Comparison of ENCODE assay signal across 8 cellular contexts in the genomic region with DNA sequence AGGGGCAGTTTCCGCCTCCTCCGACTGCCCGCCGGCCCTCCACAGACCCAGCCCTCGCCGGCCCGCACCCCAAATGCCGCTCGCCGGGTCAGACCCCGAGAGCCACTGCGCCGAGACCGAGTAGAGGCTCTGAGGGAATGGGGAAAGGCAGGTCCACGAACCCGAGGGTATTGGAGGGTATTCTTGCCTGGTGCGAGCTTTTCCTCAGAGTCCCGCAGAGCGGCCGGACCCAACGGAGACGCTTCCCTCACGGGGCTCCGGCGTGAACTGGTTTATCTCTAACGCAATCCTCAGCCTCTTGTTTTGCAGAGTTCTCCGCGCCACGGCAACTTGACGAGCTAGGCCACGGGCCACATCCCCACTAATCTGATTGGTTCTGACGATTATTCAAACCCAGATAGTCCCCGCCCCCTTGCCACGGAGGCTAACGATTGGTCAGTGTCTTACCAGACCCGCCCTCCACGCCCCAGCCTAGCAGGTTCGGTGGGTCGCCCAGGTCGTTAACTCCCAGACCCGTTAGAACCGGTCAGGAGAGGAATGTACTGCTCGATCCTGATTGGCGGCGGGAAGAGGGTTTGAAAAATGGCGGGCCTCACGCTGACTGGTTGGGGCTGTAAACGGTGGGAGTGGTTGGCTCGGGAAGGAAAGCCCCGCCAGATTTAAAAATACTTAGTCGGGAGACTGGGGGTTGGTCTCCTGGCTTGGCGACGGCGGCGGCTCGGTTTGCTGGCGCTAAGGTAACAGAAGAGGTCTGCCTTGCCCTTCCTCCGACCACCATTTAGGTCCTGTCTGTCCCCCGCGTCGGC. TPM values are rescaled to one million over a fixed set of nuclear protein-coding genes. Genes with fewer than 3 reads are reported as not detected.
DNase-seq lines count a peak whose midpoint lies in the region; ATAC-seq, FAIRE-seq and TF ChIP-seq lines count a peak whose summit lies in the region.

A gene (minus strand): TSS at position 274 of the 806 bp plus-strand sequence. CDS start 709 bp downstream, outside the sequence.

- DNase-seq in AG10803 (ENCODE audit: low read depth) (peak; percentile 100), NCI-H460 (ENCODE audit: extremely low read depth, low read depth) (peak; percentile 98), cerebellar nuclear complex (lab: John Stamatoyannopoulos, UW) (peak; percentile 98 to 100)
- DNase-seq in activated CD4-positive, CD25-positive, alpha-beta regulatory T cell treated with anti-CD3 and anti-CD28 coated beads, Interleukin-2, amount 50 U/mL, for 72 hours: peak; percentile 97
- DNase-seq in stimulated activated CD4-positive, alpha-beta T cell treated with anti-CD3 and anti-CD28 coated beads, Interleukin-12 subunit alpha, Interleukin-12 subunit beta, amount 100 ng/mL, for 4 hours: peak; percentile 99

- no peak for TF ChIP-seq CTCF in AG10803 (conservative IDR thresholded peaks at IDR 0.05; ENCODE audit: low read length)

- peak; percentile 99 for FAIRE-seq in islet of Langerhans (lab: Jason Lieb, UNC)

- peak within 1 kb of the TSS; percentile 94 for H3K4me3 ChIP-seq in AG10803 (ENCODE audit: low read length)

- ATAC-seq in GM19043 (IDR thresholded peaks at IDR 0.05; ENCODE audit: low read depth, unreplicated experiment) (peak; percentile 91), HG03378 (IDR thresholded peaks at IDR 0.05; ENCODE audit: unreplicated experiment) (peak; percentile 89)

RNA-seq across cellular contexts. Expression of the gene that starts here (rescaled TPM):
- total RNA-seq in NCI-H460 (2014; rRNA removed; shearing (Covaris generic)): 112 and 130 TPM in 2 replicates
- polyA plus RNA-seq in NCI-H460 (2014; cell fraction: nucleus; rRNA removed): 78.1 and 111 TPM in 2 replicates

Comparison
In these comparisons a context has a peak if more than half of its experiments do, and no peak if none do; other contexts are left out.
1. Peak in every context shown above with its lines: DNase-seq, ATAC-seq and H3K4me3 ChIP-seq.